Comparison of ENCODE assay signal across 19 cellular contexts in the genomic region with DNA sequence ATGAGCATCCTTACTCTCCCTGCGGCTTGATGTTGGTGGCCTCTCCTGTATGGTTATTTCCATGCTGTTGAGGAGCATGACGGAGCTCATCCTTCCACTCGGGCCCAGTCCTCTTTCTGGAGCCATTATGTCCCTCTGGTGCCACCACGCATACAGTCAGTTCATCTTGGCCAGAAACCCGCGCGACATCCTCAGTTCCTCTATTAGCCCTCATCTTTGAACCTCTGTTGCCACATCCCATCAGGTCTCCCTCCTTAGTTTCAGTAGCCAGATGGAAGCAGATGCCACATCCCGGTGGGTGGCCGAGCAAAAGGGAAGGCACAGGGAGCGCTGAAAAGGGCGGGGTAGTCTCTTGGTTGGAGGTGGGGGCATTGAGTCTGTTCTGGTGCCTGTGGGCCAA. TPM values are rescaled to one million over a fixed set of nuclear protein-coding genes. Genes with fewer than 3 reads are reported as not detected.
A peak's percentile ranks its signal among the peaks of the same experiment; 100 is the strongest.
DNase-seq lines count a peak whose midpoint lies in the region; ATAC-seq and TF ChIP-seq lines count a peak whose summit lies in the region.
"Had no signal": no experiment of that assay in that cellular context is flagged by ENCODE, and none has a peak within 500 bp of the region (broad histone marks: within the 10 kb centered on the region; RNA-seq: fewer than 3 reads in every experiment).

No MANE protein-coding gene starts in this region.

- H3K36me3 ChIP-seq in OCI-LY3 (replicated peaks; ENCODE audit: low read depth, low read length), result no peaks in the 10 kb centered on the region
- H3K36me3 ChIP-seq: HAP-1 had no signal

- no peak for TF ChIP-seq CTCF in OCI-LY3 (IDR thresholded peaks at IDR 0.05; ENCODE audit: low read depth, low read length)

- no peaks in the 10 kb centered on the region for H4K20me1 ChIP-seq in OCI-LY3 (ENCODE audit: insufficient read depth, low read length)

- no peak overlapping the region for H2AFZ ChIP-seq in OCI-LY3 (ENCODE audit: low read depth, low read length)

- H3K9me3 ChIP-seq in OCI-LY3 (ENCODE audit: insufficient read depth, low read length), result no peaks in the 10 kb centered on the region
- H3K9me3 ChIP-seq: HAP-1 had no signal

- H3K4me1 Mint-ChIP-seq in activated CD4-positive, alpha-beta T cell treated with anti-CD3 and anti-CD28 coated beads, Interleukin-2, amount 10 ng/mL, durations not matched to agents 24 days and 14 days, result peaks cover 18% of the 10 kb centered on the region
- peaks cover 20% of the 10 kb centered on the region for H3K4me1 Mint-ChIP-seq in activated naive CD8-positive, alpha-beta T cell (ENCODE audit: low read depth)
- peaks cover 20% of the 10 kb centered on the region for H3K4me1 Mint-ChIP-seq in activated naive CD8-positive, alpha-beta T cell treated with anti-CD3 and anti-CD28 coated beads for 36 hours

- no peaks in the 10 kb centered on the region for H3K9me3 Mint-ChIP-seq in activated CD4-positive, alpha-beta T cell treated with anti-CD3 and anti-CD28 coated beads, Interleukin-2, amount 10 ng/mL, durations not matched to agents 24 days and 14 days
- H3K9me3 Mint-ChIP-seq in activated naive CD8-positive, alpha-beta T cell (ENCODE audit: low read depth), result no peaks in the 10 kb centered on the region
- H3K9me3 Mint-ChIP-seq in activated naive CD8-positive, alpha-beta T cell treated with anti-CD3 and anti-CD28 coated beads for 36 hours, result no peaks in the 10 kb centered on the region
- H3K9me3 Mint-ChIP-seq: CD8-positive, alpha-beta T cell had no signal

- peak overlapping the region; percentile 78 for H3K27ac Mint-ChIP-seq in activated CD4-positive, alpha-beta T cell treated with anti-CD3 and anti-CD28 coated beads, Interleukin-2, amount 10 ng/mL, durations not matched to agents 24 days and 14 days
- H3K27ac Mint-ChIP-seq in activated naive CD8-positive, alpha-beta T cell, result no peak overlapping the region
- H3K27ac Mint-ChIP-seq in activated naive CD8-positive, alpha-beta T cell treated with anti-CD3 and anti-CD28 coated beads for 36 hours, result no peak overlapping the region
- H3K27ac Mint-ChIP-seq: CD8-positive, alpha-beta T cell had no signal

- H3K4me3 ChIP-seq in OCI-LY3 (ENCODE audit: low read length), result 0 out of 2 replicates have a peak overlapping the region, but pooled peaks have one; percentile 29
- H3K4me3 ChIP-seq: HAP-1 had no signal

- peak overlapping the region; percentile 40 for H3K4me3 Mint-ChIP-seq in activated CD4-positive, alpha-beta T cell treated with anti-CD3 and anti-CD28 coated beads, Interleukin-2, amount 10 ng/mL, durations not matched to agents 24 days and 14 days
- peak overlapping the region; percentile 3 for H3K4me3 Mint-ChIP-seq in activated naive CD8-positive, alpha-beta T cell
- no peak overlapping the region for H3K4me3 Mint-ChIP-seq in activated naive CD8-positive, alpha-beta T cell treated with anti-CD3 and anti-CD28 coated beads for 36 hours
- H3K4me3 Mint-ChIP-seq: CD14-positive monocyte; CD8-positive, alpha-beta T cell had no signal

- no peaks in the 10 kb centered on the region for H3K79me2 ChIP-seq in OCI-LY3 (ENCODE audit: low read length)

- no peaks in the 10 kb centered on the region for H3K36me3 Mint-ChIP-seq in activated CD4-positive, alpha-beta T cell treated with anti-CD3 and anti-CD28 coated beads, Interleukin-2, amount 10 ng/mL, durations not matched to agents 24 days and 14 days (ENCODE audit: low read depth)
- H3K36me3 Mint-ChIP-seq in activated naive CD8-positive, alpha-beta T cell, result no peaks in the 10 kb centered on the region
- no peaks in the 10 kb centered on the region for H3K36me3 Mint-ChIP-seq in activated naive CD8-positive, alpha-beta T cell treated with anti-CD3 and anti-CD28 coated beads for 36 hours
- H3K36me3 Mint-ChIP-seq: CD14-positive monocyte; CD8-positive, alpha-beta T cell had no signal

- no peaks in the 10 kb centered on the region for H3K27me3 ChIP-seq in OCI-LY3 (ENCODE audit: low read depth, low read length)

- no peak for ATAC-seq in GM21619 (IDR thresholded peaks at IDR 0.05; ENCODE audit: unreplicated experiment)
- ATAC-seq: CD8-positive, alpha-beta T cell had no signal

- peak overlapping the region; percentile 84; the same call in 1 of the 2 replicates for H3K9ac ChIP-seq in OCI-LY3 (ENCODE audit: low read length)

- peak overlapping the region; percentile 97 for H3K27ac ChIP-seq in OCI-LY3 (ENCODE audit: low read length)
- H3K27ac ChIP-seq: 22Rv1 had no signal

- peaks cover 5% of the 10 kb centered on the region for H3K27me3 Mint-ChIP-seq in activated CD4-positive, alpha-beta T cell treated with anti-CD3 and anti-CD28 coated beads, Interleukin-2, amount 10 ng/mL, durations not matched to agents 24 days and 14 days
- H3K27me3 Mint-ChIP-seq in activated naive CD8-positive, alpha-beta T cell, result no peaks in the 10 kb centered on the region
- H3K27me3 Mint-ChIP-seq in activated naive CD8-positive, alpha-beta T cell treated with anti-CD3 and anti-CD28 coated beads for 36 hours, result peaks cover 8% of the 10 kb centered on the region

- H3K4me2 ChIP-seq in OCI-LY3 (ENCODE audit: low read length), result peak overlapping the region; percentile 63

- intact Hi-C loops in activated CD4-positive, alpha-beta T cell treated with anti-CD3 and anti-CD28 coated beads, Interleukin-2, amount 10 ng/mL, durations not matched to agents 24 days and 14 days (cut with micrococcal nuclease), result no loop called here

- no peak for DNase-seq in activated CD4-positive, alpha-beta T cell treated with anti-CD3 and anti-CD28 coated beads, Interleukin-2, amount 10 ng/mL, durations not matched to agents 24 days and 14 days
- no peak for DNase-seq in activated CD4-positive, alpha-beta T cell treated with anti-CD3 and anti-CD28 coated beads, Interleukin-2, amount 50 U/mL, for 48 hours
- no peak for DNase-seq in activated naive CD8-positive, alpha-beta T cell treated with anti-CD3 and anti-CD28 coated beads for 36 hours
- DNase-seq in mucosa of gallbladder (ENCODE audit: low spot score) (peak; percentile 5), H4 (ENCODE audit: low spot score) (no peak)
- DNase-seq: CD8-positive, alpha-beta T cell; COR-L47; DMS153; DMS79 treated with DMSO at 0.1 percent for 48 hours; EL; GOT3 had no signal

- peaks cover 40% of the 10 kb centered on the region for H3K4me1 ChIP-seq in OCI-LY3 (ENCODE audit: low read length)
- H3K4me1 ChIP-seq: HAP-1 had no signal

RNA-seq across cellular contexts. Expression of gene CXorf49, which starts 46.1 kb away (rescaled TPM):
- total RNA-seq in activated CD4-positive, alpha-beta T cell treated with anti-CD3 and anti-CD28 coated beads, Interleukin-2, amount 10 ng/mL, durations not matched to agents 24 days and 14 days, result not detected in 2 replicates
- not detected for total RNA-seq in activated naive CD8-positive, alpha-beta T cell treated with anti-CD3 and anti-CD28 coated beads for 36 hours
- not detected for total RNA-seq in mucosa of gallbladder
- not detected in 2 replicates for total RNA-seq in H4 (2014; rRNA removed; shearing (Covaris generic))
- total RNA-seq: A673; CD8-positive, alpha-beta T cell; HT1080 had no signal

RNA-seq across cellular contexts. Expression of gene CXCR3, which starts 53.6 kb away (rescaled TPM):
- 34.5 and 35.2 TPM in 2 replicates for total RNA-seq in activated CD4-positive, alpha-beta T cell treated with anti-CD3 and anti-CD28 coated beads, Interleukin-2, amount 10 ng/mL, durations not matched to agents 24 days and 14 days
- total RNA-seq in activated naive CD8-positive, alpha-beta T cell treated with anti-CD3 and anti-CD28 coated beads for 36 hours, result 10 to 100 TPM; 58.5 to 58.6 TPM
- total RNA-seq in mucosa of gallbladder, result 1.5 TPM
- total RNA-seq in H4 (2014; rRNA removed; shearing (Covaris generic)), result not detected in 2 replicates
- total RNA-seq: A673, HT1080 had no signal

Comparison
In these comparisons a context has a peak if more than half of its experiments do, and no peak if none do; other contexts are left out.
1. RNA of gene CXCR3, which starts 53.6 kb away (total RNA-seq): 58.5 to 58.6 TPM in activated naive CD8-positive, alpha-beta T cell treated with anti-CD3 and anti-CD28 coated beads for 36 hours and 34.5 to 35.2 TPM in activated CD4-positive, alpha-beta T cell treated with anti-CD3 and anti-CD28 coated beads, Interleukin-2, amount 10 ng/mL, durations not matched to agents 24 days and 14 days; 1.5 TPM in mucosa of gallbladder (single experiment) and not detected in H4; every median in the first group is over 10 times any median in the second.